Comparison of ENCODE assay signal across 27 cellular contexts in the genomic region with DNA sequence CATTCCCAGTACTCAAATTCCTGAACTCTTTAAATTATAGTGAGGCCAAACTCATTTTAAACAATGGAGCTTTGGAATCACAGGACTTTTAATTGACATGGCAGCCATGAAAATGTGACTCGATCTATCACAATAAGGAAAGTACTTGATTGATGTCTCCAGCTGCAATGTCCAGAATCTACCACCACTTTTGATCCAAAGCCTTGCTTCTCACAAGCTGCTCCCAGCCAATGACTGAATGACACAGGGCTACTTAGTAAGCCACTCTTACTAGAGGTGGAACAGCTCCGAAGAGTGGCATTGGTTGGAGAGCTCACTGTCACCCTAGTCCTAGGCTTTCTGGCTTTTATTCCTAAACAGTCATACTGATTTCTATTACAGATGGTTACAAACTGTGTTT.
"Had no signal": no experiment of that assay in that cellular context is flagged by ENCODE, and none has a peak within 500 bp of the region (broad histone marks: within the 10 kb centered on the region; RNA-seq: fewer than 3 reads in every experiment).

No MANE protein-coding gene starts in this region.

- H3K27me3 ChIP-seq: ascending aorta, brain microvascular endothelial cell, esophagus muscularis mucosa, foreskin keratinocyte, gastrocnemius medialis had no signal

- H3K36me3 Mint-ChIP-seq: activated CD4-positive, alpha-beta memory T cell treated with anti-CD3 and anti-CD28 coated beads for 36 hours; activated naive CD4-positive, alpha-beta T cell treated with anti-CD3 and anti-CD28 coated beads, Interleukin-2, amount 10 ng/mL, durations not matched to agents 7 days and 5 days; activated naive CD4-positive, alpha-beta T cell treated with anti-CD3 and anti-CD28 coated beads, Interleukin-2, amount 50 U/mL, for 72 hours; activated naive CD8-positive, alpha-beta T cell treated with anti-CD3 and anti-CD28 coated beads, Interleukin-2, amount 10 ng/mL, durations not matched to agents 7 days and 5 days had no signal

- H3K27me3 Mint-ChIP-seq: activated CD4-positive, alpha-beta memory T cell treated with anti-CD3 and anti-CD28 coated beads for 36 hours; activated naive CD4-positive, alpha-beta T cell treated with anti-CD3 and anti-CD28 coated beads, Interleukin-2, amount 10 ng/mL, durations not matched to agents 7 days and 5 days; effector memory CD8-positive, alpha-beta T cell had no signal

- DNase-seq: activated CD4-positive, alpha-beta memory T cell treated with anti-CD3 and anti-CD28 coated beads for 36 hours; activated CD4-positive, alpha-beta T cell treated with anti-CD3 and anti-CD28 coated beads for 36 hours; activated CD4-positive, alpha-beta T cell treated with anti-CD3 and anti-CD28 coated beads, Interleukin-2, amount 10 ng/mL, durations not matched to agents 24 days and 14 days; activated CD4-positive, CD25-positive, alpha-beta regulatory T cell; activated CD4-positive, CD25-positive, alpha-beta regulatory T cell treated with anti-CD3 and anti-CD28 coated beads, Interleukin-2, amount 50 U/mL, for 72 hours; activated CD8-positive, alpha-beta memory T cell treated with anti-CD3 and anti-CD28 coated beads, Interleukin-2, amount 50 U/mL, for 48 hours; activated gamma-delta T cell; activated naive CD4-positive, alpha-beta T cell; activated naive CD4-positive, alpha-beta T cell treated with anti-CD3 and anti-CD28 coated beads, Interleukin-2, amount 10 ng/mL, durations not matched to agents 7 days and 5 days; activated naive CD8-positive, alpha-beta T cell treated with anti-CD3 and anti-CD28 coated beads, Interleukin-2, amount 10 ng/mL, durations not matched to agents 7 days and 5 days; activated T-cell treated with anti-CD3 and anti-CD28 coated beads for 4 hours; activated T-cell treated with anti-CD3 and anti-CD28 coated beads, Interleukin-2, amount 50 U/mL, for 24 hours; activated T-cell treated with anti-CD3 and anti-CD28 coated beads, Interleukin-2, amount 50 U/mL, for 72 hours; brain microvascular endothelial cell; caudate nucleus; cortex of kidney; dermis blood vessel endothelial cell; effector CD4-positive, alpha-beta T cell; effector memory CD8-positive, alpha-beta T cell; erythroblast; foreskin keratinocyte; gastrocnemius medialis; head of caudate nucleus; T-helper 2 cell had no signal

- H3K9me3 Mint-ChIP-seq: activated CD4-positive, alpha-beta memory T cell treated with anti-CD3 and anti-CD28 coated beads for 36 hours; activated CD4-positive, alpha-beta T cell treated with anti-CD3 and anti-CD28 coated beads, Interleukin-2, amount 10 ng/mL, durations not matched to agents 24 days and 14 days; activated naive CD4-positive, alpha-beta T cell treated with anti-CD3 and anti-CD28 coated beads, Interleukin-2, amount 10 ng/mL, durations not matched to agents 7 days and 5 days; activated naive CD4-positive, alpha-beta T cell treated with anti-CD3 and anti-CD28 coated beads, Interleukin-2, amount 50 U/mL, for 72 hours; activated T-cell treated with anti-CD3 and anti-CD28 coated beads, Interleukin-2, amount 50 U/mL, for 24 hours; activated T-cell treated with anti-CD3 and anti-CD28 coated beads, Interleukin-2, amount 50 U/mL, for 72 hours; effector memory CD8-positive, alpha-beta T cell had no signal

- H3K27ac Mint-ChIP-seq: activated CD4-positive, alpha-beta memory T cell treated with anti-CD3 and anti-CD28 coated beads for 36 hours; activated CD4-positive, alpha-beta T cell treated with anti-CD3 and anti-CD28 coated beads for 36 hours; activated CD4-positive, alpha-beta T cell treated with anti-CD3 and anti-CD28 coated beads, Interleukin-2, amount 10 ng/mL, durations not matched to agents 24 days and 14 days; activated naive CD4-positive, alpha-beta T cell treated with anti-CD3 and anti-CD28 coated beads, Interleukin-2, amount 10 ng/mL, durations not matched to agents 7 days and 5 days; activated naive CD4-positive, alpha-beta T cell treated with anti-CD3 and anti-CD28 coated beads, Interleukin-2, amount 50 U/mL, for 72 hours; activated naive CD8-positive, alpha-beta T cell treated with anti-CD3 and anti-CD28 coated beads, Interleukin-2, amount 10 ng/mL, durations not matched to agents 7 days and 5 days; activated T-cell treated with anti-CD3 and anti-CD28 coated beads, Interleukin-2, amount 50 U/mL, for 24 hours; effector memory CD8-positive, alpha-beta T cell had no signal

- H3K36me3 ChIP-seq: ascending aorta, brain microvascular endothelial cell, esophagus muscularis mucosa, gastrocnemius medialis had no signal

- H3K4me1 ChIP-seq: ascending aorta, foreskin keratinocyte, gastrocnemius medialis had no signal

- H3K4me3 ChIP-seq: ascending aorta, esophagus muscularis mucosa, gastrocnemius medialis had no signal

- H3K27ac ChIP-seq: ascending aorta, brain microvascular endothelial cell, esophagus muscularis mucosa, foreskin keratinocyte, gastrocnemius medialis had no signal

- ATAC-seq: activated CD4-positive, alpha-beta T cell treated with anti-CD3 and anti-CD28 coated beads for 36 hours; activated naive CD4-positive, alpha-beta T cell treated with anti-CD3 and anti-CD28 coated beads, Interleukin-2, amount 50 U/mL, for 72 hours; activated T-cell treated with anti-CD3 and anti-CD28 coated beads, Interleukin-2, amount 50 U/mL, for 72 hours; effector memory CD8-positive, alpha-beta T cell; foreskin keratinocyte; gastrocnemius medialis had no signal

- H3K4me3 Mint-ChIP-seq: activated CD4-positive, alpha-beta memory T cell treated with anti-CD3 and anti-CD28 coated beads for 36 hours; activated CD4-positive, alpha-beta T cell treated with anti-CD3 and anti-CD28 coated beads for 36 hours; activated CD4-positive, alpha-beta T cell treated with anti-CD3 and anti-CD28 coated beads, Interleukin-2, amount 10 ng/mL, durations not matched to agents 24 days and 14 days; activated naive CD4-positive, alpha-beta T cell treated with anti-CD3 and anti-CD28 coated beads, Interleukin-2, amount 10 ng/mL, durations not matched to agents 7 days and 5 days; activated naive CD8-positive, alpha-beta T cell treated with anti-CD3 and anti-CD28 coated beads, Interleukin-2, amount 10 ng/mL, durations not matched to agents 7 days and 5 days; activated T-cell treated with anti-CD3 and anti-CD28 coated beads, Interleukin-2, amount 50 U/mL, for 24 hours; activated T-cell treated with anti-CD3 and anti-CD28 coated beads, Interleukin-2, amount 50 U/mL, for 72 hours; effector memory CD8-positive, alpha-beta T cell had no signal

- H3K4me1 Mint-ChIP-seq: activated CD4-positive, alpha-beta T cell treated with anti-CD3 and anti-CD28 coated beads for 36 hours; activated CD4-positive, alpha-beta T cell treated with anti-CD3 and anti-CD28 coated beads, Interleukin-2, amount 10 ng/mL, durations not matched to agents 24 days and 14 days; activated naive CD4-positive, alpha-beta T cell treated with anti-CD3 and anti-CD28 coated beads, Interleukin-2, amount 10 ng/mL, durations not matched to agents 7 days and 5 days; activated naive CD8-positive, alpha-beta T cell treated with anti-CD3 and anti-CD28 coated beads, Interleukin-2, amount 10 ng/mL, durations not matched to agents 7 days and 5 days had no signal

- H3K9me3 ChIP-seq: ascending aorta, esophagus muscularis mucosa, gastrocnemius medialis had no signal
